ENCODE assay signal across 1 cellular context in the genomic region with DNA sequence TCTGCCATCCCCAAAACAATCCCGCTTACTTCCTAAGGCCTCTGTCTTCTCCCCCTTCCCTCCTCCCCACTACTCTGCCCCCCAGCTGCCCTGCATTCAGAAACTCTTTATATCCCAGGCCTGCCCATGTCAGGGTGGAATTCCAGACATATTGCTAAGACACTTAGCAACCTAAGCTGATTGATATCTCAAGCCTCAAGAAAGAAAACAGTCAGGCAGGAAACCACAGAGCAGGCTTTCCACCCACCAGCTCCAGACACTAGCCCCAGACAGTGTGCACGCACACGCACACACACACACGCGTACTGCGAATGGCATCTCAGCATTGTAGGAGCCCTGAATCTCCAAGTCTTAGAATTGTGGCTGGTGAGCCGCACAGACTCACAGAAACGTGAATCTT.
TF ChIP-seq lines count a peak whose summit lies in the region.

No MANE protein-coding gene starts in this region.

TF ChIP-seq in GM23338, 12 proteins besides CTCF, POLR2A, EP300 and RAD21 (continued from another document):
- TF ChIP-seq, protein P1, sequence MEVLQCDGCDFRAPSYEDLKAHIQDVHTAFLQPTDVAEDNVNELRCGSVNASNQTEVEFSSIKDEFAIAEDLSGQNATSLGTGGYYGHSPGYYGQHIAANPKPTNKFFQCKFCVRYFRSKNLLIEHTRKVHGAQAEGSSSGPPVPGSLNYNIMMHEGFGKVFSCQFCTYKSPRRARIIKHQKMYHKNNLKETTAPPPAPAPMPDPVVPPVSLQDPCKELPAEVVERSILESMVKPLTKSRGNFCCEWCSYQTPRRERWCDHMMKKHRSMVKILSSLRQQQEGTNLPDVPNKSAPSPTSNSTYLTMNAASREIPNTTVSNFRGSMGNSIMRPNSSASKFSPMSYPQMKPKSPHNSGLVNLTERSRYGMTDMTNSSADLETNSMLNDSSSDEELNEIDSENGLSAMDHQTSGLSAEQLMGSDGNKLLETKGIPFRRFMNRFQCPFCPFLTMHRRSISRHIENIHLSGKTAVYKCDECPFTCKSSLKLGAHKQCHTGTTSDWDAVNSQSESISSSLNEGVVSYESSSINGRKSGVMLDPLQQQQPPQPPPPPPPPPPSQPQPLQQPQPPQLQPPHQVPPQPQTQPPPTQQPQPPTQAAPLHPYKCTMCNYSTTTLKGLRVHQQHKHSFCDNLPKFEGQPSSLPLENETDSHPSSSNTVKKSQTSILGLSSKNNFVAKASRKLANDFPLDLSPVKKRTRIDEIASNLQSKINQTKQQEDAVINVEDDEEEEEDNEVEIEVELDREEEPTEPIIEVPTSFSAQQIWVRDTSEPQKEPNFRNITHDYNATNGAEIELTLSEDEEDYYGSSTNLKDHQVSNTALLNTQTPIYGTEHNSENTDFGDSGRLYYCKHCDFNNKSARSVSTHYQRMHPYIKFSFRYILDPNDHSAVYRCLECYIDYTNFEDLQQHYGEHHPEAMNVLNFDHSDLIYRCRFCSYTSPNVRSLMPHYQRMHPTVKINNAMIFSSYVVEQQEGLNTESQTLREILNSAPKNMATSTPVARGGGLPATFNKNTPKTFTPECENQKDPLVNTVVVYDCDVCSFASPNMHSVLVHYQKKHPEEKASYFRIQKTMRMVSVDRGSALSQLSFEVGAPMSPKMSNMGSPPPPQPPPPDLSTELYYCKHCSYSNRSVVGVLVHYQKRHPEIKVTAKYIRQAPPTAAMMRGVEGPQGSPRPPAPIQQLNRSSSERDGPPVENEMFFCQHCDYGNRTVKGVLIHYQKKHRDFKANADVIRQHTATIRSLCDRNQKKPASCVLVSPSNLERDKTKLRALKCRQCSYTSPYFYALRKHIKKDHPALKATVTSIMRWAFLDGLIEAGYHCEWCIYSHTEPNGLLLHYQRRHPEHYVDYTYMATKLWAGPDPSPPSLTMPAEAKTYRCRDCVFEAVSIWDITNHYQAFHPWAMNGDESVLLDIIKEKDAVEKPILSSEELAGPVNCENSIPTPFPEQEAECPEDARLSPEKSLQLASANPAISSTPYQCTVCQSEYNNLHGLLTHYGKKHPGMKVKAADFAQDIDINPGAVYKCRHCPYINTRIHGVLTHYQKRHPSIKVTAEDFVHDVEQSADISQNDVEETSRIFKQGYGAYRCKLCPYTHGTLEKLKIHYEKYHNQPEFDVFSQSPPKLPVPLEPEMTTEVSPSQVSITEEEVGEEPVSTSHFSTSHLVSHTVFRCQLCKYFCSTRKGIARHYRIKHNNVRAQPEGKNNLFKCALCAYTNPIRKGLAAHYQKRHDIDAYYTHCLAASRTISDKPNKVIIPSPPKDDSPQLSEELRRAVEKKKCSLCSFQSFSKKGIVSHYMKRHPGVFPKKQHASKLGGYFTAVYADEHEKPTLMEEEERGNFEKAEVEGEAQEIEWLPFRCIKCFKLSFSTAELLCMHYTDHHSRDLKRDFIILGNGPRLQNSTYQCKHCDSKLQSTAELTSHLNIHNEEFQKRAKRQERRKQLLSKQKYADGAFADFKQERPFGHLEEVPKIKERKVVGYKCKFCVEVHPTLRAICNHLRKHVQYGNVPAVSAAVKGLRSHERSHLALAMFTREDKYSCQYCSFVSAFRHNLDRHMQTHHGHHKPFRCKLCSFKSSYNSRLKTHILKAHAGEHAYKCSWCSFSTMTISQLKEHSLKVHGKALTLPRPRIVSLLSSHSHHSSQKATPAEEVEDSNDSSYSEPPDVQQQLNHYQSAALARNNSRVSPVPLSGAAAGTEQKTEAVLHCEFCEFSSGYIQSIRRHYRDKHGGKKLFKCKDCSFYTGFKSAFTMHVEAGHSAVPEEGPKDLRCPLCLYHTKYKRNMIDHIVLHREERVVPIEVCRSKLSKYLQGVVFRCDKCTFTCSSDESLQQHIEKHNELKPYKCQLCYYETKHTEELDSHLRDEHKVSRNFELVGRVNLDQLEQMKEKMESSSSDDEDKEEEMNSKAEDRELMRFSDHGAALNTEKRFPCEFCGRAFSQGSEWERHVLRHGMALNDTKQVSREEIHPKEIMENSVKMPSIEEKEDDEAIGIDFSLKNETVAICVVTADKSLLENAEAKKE (CRISPR knock-in tag; IDR thresholded peaks at IDR 0.05): no peak
- no peak for TF ChIP-seq NANOG (IDR thresholded peaks at IDR 0.05; ENCODE audit: borderline replicate concordance)
- TF ChIP-seq EZH2phosphoT487 (IDR thresholded peaks at IDR 0.05; ENCODE audit: unreplicated experiment): no peak
- no peak for TF ChIP-seq STAT1 (IDR thresholded peaks at IDR 0.05; ENCODE audit: unreplicated experiment)
- TF ChIP-seq, protein P2, sequence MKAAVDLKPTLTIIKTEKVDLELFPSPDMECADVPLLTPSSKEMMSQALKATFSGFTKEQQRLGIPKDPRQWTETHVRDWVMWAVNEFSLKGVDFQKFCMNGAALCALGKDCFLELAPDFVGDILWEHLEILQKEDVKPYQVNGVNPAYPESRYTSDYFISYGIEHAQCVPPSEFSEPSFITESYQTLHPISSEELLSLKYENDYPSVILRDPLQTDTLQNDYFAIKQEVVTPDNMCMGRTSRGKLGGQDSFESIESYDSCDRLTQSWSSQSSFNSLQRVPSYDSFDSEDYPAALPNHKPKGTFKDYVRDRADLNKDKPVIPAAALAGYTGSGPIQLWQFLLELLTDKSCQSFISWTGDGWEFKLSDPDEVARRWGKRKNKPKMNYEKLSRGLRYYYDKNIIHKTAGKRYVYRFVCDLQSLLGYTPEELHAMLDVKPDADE (IDR thresholded peaks at IDR 0.05): no peak
- no peak for TF ChIP-seq ZNF114 (CRISPR knock-in tag; IDR thresholded peaks at IDR 0.05)
- no peak for TF ChIP-seq CREB1 (CRISPR knock-in tag; IDR thresholded peaks at IDR 0.05; ENCODE audit: low read depth)
- no peak for TF ChIP-seq POLR2AphosphoS5 (IDR thresholded peaks at IDR 0.05; ENCODE audit: low read depth)
- no peak for TF ChIP-seq ZNF331 (CRISPR knock-in tag; IDR thresholded peaks at IDR 0.05; ENCODE audit: low read depth)
TF ChIP-seq in GM23338: peak in this region for 0.
